Comparison of ENCODE assay signal across 35 cellular contexts in the genomic region with DNA sequence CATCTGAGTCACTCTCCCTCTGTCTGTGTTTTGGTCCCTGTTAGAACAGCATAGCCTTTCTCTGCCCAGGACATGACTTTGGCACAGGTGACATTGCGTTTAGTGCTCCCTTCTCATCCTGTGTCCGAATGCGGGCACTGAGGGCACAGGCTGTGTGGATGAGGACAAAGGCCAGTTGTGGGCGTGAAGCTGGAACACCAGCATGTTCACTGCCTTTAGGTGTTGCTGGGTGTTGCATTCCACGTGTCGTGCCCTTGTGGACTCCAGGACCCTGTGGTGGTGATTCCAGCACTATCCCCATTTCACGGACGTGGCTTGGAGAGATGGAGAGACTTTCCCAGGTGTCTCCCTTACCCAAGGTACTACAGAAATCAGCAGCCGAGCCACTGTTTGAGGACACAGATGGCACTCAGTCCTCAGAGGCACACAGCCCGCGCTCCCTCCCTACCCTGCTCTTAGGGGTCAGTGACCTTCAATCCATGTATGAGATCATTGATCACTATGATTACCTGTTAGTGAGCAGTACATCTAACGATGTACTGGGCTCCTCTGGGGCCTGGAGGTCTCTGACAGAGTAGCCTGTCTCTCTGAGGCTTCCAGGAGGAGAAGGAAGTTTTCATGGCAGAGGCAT. TPM values are rescaled to one million over a fixed set of nuclear protein-coding genes. Genes with fewer than 3 reads are reported as not detected.
"Had no signal": no experiment of that assay in that cellular context is flagged by ENCODE, and none has a peak within 500 bp of the region (broad histone marks: within the 10 kb centered on the region; RNA-seq: fewer than 3 reads in every experiment).

No MANE protein-coding gene starts in this region.

- H3K36me3 Mint-ChIP-seq: activated naive CD8-positive, alpha-beta T cell had no signal

- H3K36me3 ChIP-seq: brain microvascular endothelial cell, esophagus muscularis mucosa, gastrocnemius medialis had no signal

- H3K4me3 Mint-ChIP-seq: activated CD4-positive, alpha-beta memory T cell treated with anti-CD3 and anti-CD28 coated beads, Interleukin-2, amount 10 ng/mL, durations not matched to agents 7 days and 5 days; activated CD4-positive, alpha-beta T cell treated with anti-CD3 and anti-CD28 coated beads for 36 hours; activated CD4-positive, alpha-beta T cell treated with anti-CD3 and anti-CD28 coated beads, Interleukin-2, amount 10 ng/mL, durations not matched to agents 24 days and 14 days; activated naive CD8-positive, alpha-beta T cell; activated T-cell treated with anti-CD3 and anti-CD28 coated beads, Interleukin-2, amount 50 U/mL, for 24 hours; activated T-cell treated with anti-CD3 and anti-CD28 coated beads, Interleukin-2, amount 50 U/mL, for 72 hours; central memory CD8-positive, alpha-beta T cell; effector memory CD8-positive, alpha-beta T cell had no signal

- H3K27me3 ChIP-seq: brain microvascular endothelial cell, foreskin keratinocyte, gastrocnemius medialis had no signal

- H3K27ac Mint-ChIP-seq: activated CD4-positive, alpha-beta memory T cell treated with anti-CD3 and anti-CD28 coated beads, Interleukin-2, amount 10 ng/mL, durations not matched to agents 7 days and 5 days; activated CD4-positive, alpha-beta T cell treated with anti-CD3 and anti-CD28 coated beads for 36 hours; activated CD4-positive, alpha-beta T cell treated with anti-CD3 and anti-CD28 coated beads, Interleukin-2, amount 10 ng/mL, durations not matched to agents 24 days and 14 days; activated naive CD8-positive, alpha-beta T cell; activated T-cell treated with anti-CD3 and anti-CD28 coated beads, Interleukin-2, amount 50 U/mL, for 24 hours; activated T-cell treated with anti-CD3 and anti-CD28 coated beads, Interleukin-2, amount 50 U/mL, for 72 hours; effector memory CD8-positive, alpha-beta T cell had no signal

- H3K4me1 Mint-ChIP-seq: activated CD4-positive, alpha-beta memory T cell treated with anti-CD3 and anti-CD28 coated beads, Interleukin-2, amount 10 ng/mL, durations not matched to agents 7 days and 5 days; activated CD4-positive, alpha-beta T cell treated with anti-CD3 and anti-CD28 coated beads for 36 hours; activated CD4-positive, alpha-beta T cell treated with anti-CD3 and anti-CD28 coated beads, Interleukin-2, amount 10 ng/mL, durations not matched to agents 24 days and 14 days; central memory CD8-positive, alpha-beta T cell had no signal

- H3K4me1 ChIP-seq: esophagus muscularis mucosa, foreskin keratinocyte, gastrocnemius medialis had no signal

- FAIRE-seq: astrocyte, bronchial epithelial cell, colon had no signal

- DNase-seq: activated CD4-positive, alpha-beta memory T cell treated with anti-CD3 and anti-CD28 coated beads, Interleukin-2, amount 10 ng/mL, durations not matched to agents 7 days and 5 days; activated CD4-positive, alpha-beta T cell treated with anti-CD3 and anti-CD28 coated beads for 36 hours; activated CD4-positive, alpha-beta T cell treated with anti-CD3 and anti-CD28 coated beads, Interleukin-2, amount 10 ng/mL, durations not matched to agents 24 days and 14 days; activated CD4-positive, CD25-positive, alpha-beta regulatory T cell; activated CD4-positive, CD25-positive, alpha-beta regulatory T cell treated with anti-CD3 and anti-CD28 coated beads, Interleukin-2, amount 50 U/mL, for 72 hours; activated CD8-positive, alpha-beta memory T cell treated with anti-CD3 and anti-CD28 coated beads, Interleukin-2, amount 50 U/mL, for 48 hours; activated effector memory CD4-positive, alpha-beta T cell treated with Interleukin-2 at 50 U/mL for 16 hours; activated gamma-delta T cell treated with Interleukin-2 at 50 U/mL for 16 hours; activated naive CD4-positive, alpha-beta T cell treated with anti-CD3 and anti-CD28 coated beads, Interleukin-2, amount 50 U/mL, for 16 hours; activated naive CD4-positive, alpha-beta T cell treated with Interleukin-2 at 50 U/mL for 16 hours; activated T-cell treated with anti-CD3 and anti-CD28 coated beads for 4 hours; activated T-cell treated with anti-CD3 and anti-CD28 coated beads, Interleukin-2, amount 50 U/mL, for 24 hours; activated T-cell treated with anti-CD3 and anti-CD28 coated beads, Interleukin-2, amount 50 U/mL, for 72 hours; amniotic stem cell; anterior cingulate cortex; brain microvascular endothelial cell; cortex of kidney; dermis blood vessel endothelial cell; effector CD4-positive, alpha-beta T cell; effector memory CD8-positive, alpha-beta T cell; erythroblast; gastrocnemius medialis; glutamatergic neuron; T-helper 2 cell had no signal

- H3K27me3 Mint-ChIP-seq: activated CD4-positive, alpha-beta T cell treated with anti-CD3 and anti-CD28 coated beads for 36 hours; activated naive CD8-positive, alpha-beta T cell had no signal

- H3K9me3 ChIP-seq: gastrocnemius medialis had no signal

- H3K9me3 Mint-ChIP-seq: activated CD4-positive, alpha-beta memory T cell treated with anti-CD3 and anti-CD28 coated beads, Interleukin-2, amount 10 ng/mL, durations not matched to agents 7 days and 5 days; activated CD4-positive, alpha-beta T cell treated with anti-CD3 and anti-CD28 coated beads, Interleukin-2, amount 10 ng/mL, durations not matched to agents 24 days and 14 days; activated T-cell treated with anti-CD3 and anti-CD28 coated beads, Interleukin-2, amount 50 U/mL, for 24 hours; activated T-cell treated with anti-CD3 and anti-CD28 coated beads, Interleukin-2, amount 50 U/mL, for 72 hours; central memory CD8-positive, alpha-beta T cell; effector memory CD8-positive, alpha-beta T cell had no signal

- H3K4me3 ChIP-seq: esophagus muscularis mucosa, gastrocnemius medialis had no signal

- H3K27ac ChIP-seq: brain microvascular endothelial cell, esophagus muscularis mucosa, foreskin keratinocyte, gastrocnemius medialis had no signal

RNA-seq across cellular contexts. Expression of a gene that starts 0.9 kb away (rescaled TPM):
- total RNA-seq: activated CD4-positive, alpha-beta memory T cell treated with anti-CD3 and anti-CD28 coated beads, Interleukin-2, amount 10 ng/mL, durations not matched to agents 7 days and 5 days; activated CD4-positive, alpha-beta T cell treated with anti-CD3 and anti-CD28 coated beads for 36 hours; activated CD4-positive, alpha-beta T cell treated with anti-CD3 and anti-CD28 coated beads, Interleukin-2, amount 10 ng/mL, durations not matched to agents 24 days and 14 days; activated T-cell treated with anti-CD3 and anti-CD28 coated beads, Interleukin-2, amount 50 U/mL, for 72 hours; astrocyte; bronchial epithelial cell; cardiac septum; chondrocyte; dermis blood vessel endothelial cell; esophagus muscularis mucosa; foreskin keratinocyte; T-helper 1 cell treated with Interleukin-12 subunit alpha and Interleukin-12 subunit beta and Interleukin-4 antibody, amounts not matched to agents 30 ng/mL and 1 ng/mL, for 36 hours had no signal
- polyA plus RNA-seq: adipose tissue, foreskin keratinocyte had no signal
